In the genomic region with DNA sequence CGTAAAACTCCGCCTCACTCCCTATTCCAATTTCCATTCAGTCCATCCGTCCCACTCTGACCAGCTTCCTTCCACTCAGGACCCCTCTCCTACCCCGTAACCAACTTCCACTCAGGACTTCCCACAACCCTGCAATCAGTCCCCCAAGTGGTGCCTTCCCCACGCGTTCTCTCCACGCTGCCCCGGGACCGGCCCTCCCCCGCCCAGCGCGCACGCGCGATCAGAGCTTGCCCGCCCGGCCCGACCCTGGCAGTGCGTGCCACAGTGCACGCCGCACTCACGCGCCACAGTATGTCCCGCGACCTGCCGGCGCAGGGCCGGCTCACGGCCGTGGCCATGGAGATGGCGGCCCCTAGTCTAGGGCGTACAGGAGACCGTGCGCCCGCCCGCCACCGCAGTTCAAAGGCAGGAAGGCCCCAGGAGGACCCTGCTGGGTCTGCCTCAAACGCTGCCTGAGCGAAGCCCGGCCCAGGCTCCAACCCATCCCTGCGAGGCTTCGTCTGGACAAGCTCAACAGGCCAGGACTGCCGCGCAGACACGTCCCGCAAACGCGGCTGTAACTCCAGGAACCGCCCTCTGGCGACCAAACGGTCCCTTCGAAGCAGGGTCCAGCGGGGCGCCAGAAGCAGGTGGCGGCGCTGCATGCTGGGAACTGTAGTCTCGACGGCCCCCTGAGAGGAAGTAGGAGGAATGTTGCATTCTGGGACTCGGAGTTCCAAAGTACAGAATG, we compare ENCODE assay signal across 8 cellular contexts. TPM values are rescaled to one million over a fixed set of nuclear protein-coding genes. Genes with fewer than 3 reads are reported as not detected.
DNase-seq lines count a peak whose midpoint lies in the region; ATAC-seq and TF ChIP-seq lines count a peak whose summit lies in the region.

A gene with protein sequence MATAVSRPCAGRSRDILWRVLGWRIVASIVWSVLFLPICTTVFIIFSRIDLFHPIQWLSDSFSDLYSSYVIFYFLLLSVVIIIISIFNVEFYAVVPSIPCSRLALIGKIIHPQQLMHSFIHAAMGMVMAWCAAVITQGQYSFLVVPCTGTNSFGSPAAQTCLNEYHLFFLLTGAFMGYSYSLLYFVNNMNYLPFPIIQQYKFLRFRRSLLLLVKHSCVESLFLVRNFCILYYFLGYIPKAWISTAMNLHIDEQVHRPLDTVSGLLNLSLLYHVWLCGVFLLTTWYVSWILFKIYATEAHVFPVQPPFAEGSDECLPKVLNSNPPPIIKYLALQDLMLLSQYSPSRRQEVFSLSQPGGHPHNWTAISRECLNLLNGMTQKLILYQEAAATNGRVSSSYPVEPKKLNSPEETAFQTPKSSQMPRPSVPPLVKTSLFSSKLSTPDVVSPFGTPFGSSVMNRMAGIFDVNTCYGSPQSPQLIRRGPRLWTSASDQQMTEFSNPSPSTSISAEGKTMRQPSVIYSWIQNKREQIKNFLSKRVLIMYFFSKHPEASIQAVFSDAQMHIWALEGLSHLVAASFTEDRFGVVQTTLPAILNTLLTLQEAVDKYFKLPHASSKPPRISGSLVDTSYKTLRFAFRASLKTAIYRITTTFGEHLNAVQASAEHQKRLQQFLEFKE (minus strand): TSS at position 373 of the 730 bp plus-strand sequence. CDS start 35 bp downstream, at position 338.

- peaks cover 33% of the 10 kb centered on the region for H3K4me1 Mint-ChIP-seq in activated B cell treated with CpG ODN at 0.5 μM for 24 hours

- POLR2A ChIA-PET in activated B cell treated with CpG ODN at 0.5 μM for 24 hours (lab: Charles Lee) = interaction anchor here (0.7 to 2.5 kb wide), 5 partner anchors 12 to 877 kb away, joined by 3 to 12 read pairs (median 3); a partner anchor contains a TSS

- ATAC-seq in HG03196 (IDR thresholded peaks at IDR 0.05; ENCODE audit: unreplicated experiment) (peak; percentile 91), activated B cell treated with CpG ODN at 0.5 μM for 24 hours (ENCODE audit: low read depth) (peak; percentile 89)

- DNase-seq in AG08395 (ENCODE audit: low spot score) (peak; percentile 95), NCI-H345 (lab: John Stamatoyannopoulos, UW) (peak; percentile 97), activated B cell treated with CpG ODN at 0.5 μM for 24 hours (peak; percentile 86), caudate nucleus (lab: John Stamatoyannopoulos, UW) (peak; percentile 63 to 99 (median 94)), iPS-NIHi7 (ENCODE audit: extremely low spot score) (peak; percentile 95), smooth muscle cell of the brain vasculature (ENCODE audit: low read depth, low spot score) (peak; percentile 83)

- peaks cover 7% of the 10 kb centered on the region for H3K9me3 Mint-ChIP-seq in activated B cell treated with CpG ODN at 0.5 μM for 24 hours

- intact Hi-C loops in activated B cell treated with CpG ODN at 0.5 μM for 24 hours (cut with micrococcal nuclease) = loop anchor here (1.0 to 5.0 kb wide), 10 partner anchors 51 to 1961 kb away; a partner anchor contains a TSS

- peak; percentile 84 for TF ChIP-seq POLR2A in GM18951 (IDR thresholded peaks at IDR 0.05; ENCODE audit: extremely low read depth, insufficient read depth, insufficient read length)

- H3K27ac ChIP-seq in caudate nucleus (ENCODE audit: low read depth, low read length) = peak within 1 kb of the TSS; percentile 100

- CTCF ChIA-PET in activated B cell treated with CpG ODN at 0.5 μM for 24 hours (lab: Charles Lee) = no interaction called here

- in situ Hi-C loops in GM18951 (cut with MboI; ENCODE audit: low sequenced_read_pairs, unreplicated experiment) = no loop called here

- H3K27ac Mint-ChIP-seq in activated B cell treated with CpG ODN at 0.5 μM for 24 hours = peak within 1 kb of the TSS; percentile 98

- peak within 1 kb of the TSS; percentile 94 for H3K4me3 Mint-ChIP-seq in activated B cell treated with CpG ODN at 0.5 μM for 24 hours

- peaks cover 12% of the 10 kb centered on the region for H3K36me3 Mint-ChIP-seq in activated B cell treated with CpG ODN at 0.5 μM for 24 hours (ENCODE audit: low read depth)

- no peaks in the 10 kb centered on the region for H3K27me3 Mint-ChIP-seq in activated B cell treated with CpG ODN at 0.5 μM for 24 hours

- TF ChIP-seq CTCF in activated B cell treated with CpG ODN at 0.5 μM for 24 hours (IDR thresholded peaks at IDR 0.05) = no peak

RNA-seq across cellular contexts. Expression of the gene that starts here (rescaled TPM):
- 10.6 and 14.0 TPM in 2 replicates for total RNA-seq in activated B cell treated with CpG ODN at 0.5 μM for 24 hours

Comparison
In these comparisons a context has a peak if more than half of its experiments do, and no peak if none do; other contexts are left out.
1. Peak in every context shown above with its lines: DNase-seq, ATAC-seq and H3K27ac ChIP-seq.